In the genomic region with DNA sequence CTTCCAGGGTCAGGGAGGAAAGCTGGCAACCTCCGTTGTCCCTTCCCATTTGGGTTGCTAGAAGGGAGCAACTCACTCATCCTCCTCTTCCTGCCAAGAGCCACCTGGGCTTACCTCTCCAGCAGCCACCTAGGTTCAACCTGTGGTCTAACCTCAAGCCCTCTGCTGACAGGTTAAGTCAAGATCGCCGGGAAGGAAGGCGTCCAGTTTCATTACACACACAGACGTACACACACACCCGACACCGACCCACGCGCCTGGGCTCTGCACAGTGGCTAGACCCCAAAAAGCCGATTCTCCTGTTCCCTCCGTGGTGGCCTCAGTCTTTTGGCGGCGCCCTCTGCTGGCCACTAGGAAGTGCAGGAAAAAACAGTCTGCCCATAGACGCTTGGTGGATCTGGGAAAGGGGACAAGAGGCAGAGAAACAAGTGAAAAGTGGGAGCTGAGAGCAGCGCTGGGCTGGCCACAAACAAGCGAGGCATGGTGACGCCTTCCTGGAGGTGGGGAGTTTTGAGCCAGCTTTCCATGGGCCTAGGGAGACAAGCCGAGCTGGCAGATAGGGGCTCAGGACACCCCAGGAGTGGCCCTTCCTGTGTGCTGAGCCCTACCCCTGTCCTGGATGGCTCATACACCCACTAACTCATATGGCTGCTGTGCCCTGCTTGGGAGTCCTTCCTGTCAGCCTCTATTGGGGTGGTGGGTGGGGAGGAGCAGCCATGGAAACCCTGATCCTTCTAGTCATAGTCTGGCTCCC, we compare ENCODE assay signal across 8 cellular contexts.
DNase-seq lines count a peak whose midpoint lies in the region; ATAC-seq and TF ChIP-seq lines count a peak whose summit lies in the region.

No MANE protein-coding gene starts in this region.

- H3K9me3 ChIP-seq in HUES48 (ENCODE audit: control insufficient read depth, insufficient read depth, low read length) (no peaks in the 10 kb centered on the region), subcutaneous abdominal adipose tissue (ENCODE audit: control insufficient read depth in 5 of 5, low read length in 5 of 5) (no peaks in the 10 kb centered on the region)

- H3K4me3 ChIP-seq in HUES48 (ENCODE audit: low read depth, low read length) (peak overlapping the region; percentile 58; the same call in 1 of the 2 replicates), subcutaneous abdominal adipose tissue (ENCODE audit: low read depth in 1 of 5, low read length in 5 of 5) (peak overlapping the region in 4 of 5 donors; percentile 4 to 37 (median 19))

- H3K36me3 Mint-ChIP-seq in nephron (ENCODE audit: low read depth): no peaks in the 10 kb centered on the region

- H3K9ac ChIP-seq in HUES48 (ENCODE audit: low read depth, low read length) (no peak overlapping the region), subcutaneous abdominal adipose tissue (ENCODE audit: low read length in 5 of 5) (peak overlapping the region in 1 of 5 donors; percentile 27)

- DNase-seq in activated CD8-positive, alpha-beta memory T cell treated with anti-CD3 and anti-CD28 coated beads for 1 hour (ENCODE audit: extremely low read depth in 1 of 2, low read depth in 1 of 2): peak; percentile 11 to 50
- DNase-seq in epithelial cell of prostate (ENCODE audit: low read depth, low spot score) (no peak), NCI-H446 treated with DMSO at 0.1 percent for 48 hours (lab: John Stamatoyannopoulos, UW) (no peak)

- no peaks in the 10 kb centered on the region for H3K9me3 Mint-ChIP-seq in nephron

- ATAC-seq in GM18517 (IDR thresholded peaks at IDR 0.05; ENCODE audit: unreplicated experiment): peak; percentile 46
- ATAC-seq in HG02610 (IDR thresholded peaks at IDR 0.05; ENCODE audit: unreplicated experiment): no peak

- H3K36me3 ChIP-seq in HUES48 (ENCODE audit: control insufficient read depth, insufficient read depth, low read length) (no peaks in the 10 kb centered on the region), subcutaneous abdominal adipose tissue (ENCODE audit: control insufficient read depth in 5 of 5, insufficient read depth in 5 of 5, low read length in 5 of 5) (no peaks in the 10 kb centered on the region)

- H3K27ac ChIP-seq in HUES48 (ENCODE audit: low read depth, low read length): no peak overlapping the region
- peak overlapping the region; percentile 91 for H3K27ac ChIP-seq in epithelial cell of prostate
- no peak overlapping the region for H3K27ac ChIP-seq in subcutaneous abdominal adipose tissue (ENCODE audit: low read depth, low read length)

- H3K4me1 ChIP-seq in HUES48 (ENCODE audit: control insufficient read depth, insufficient read depth, low read length): peaks cover 28% of the 10 kb centered on the region
- peaks cover 2 to 31% (median 27%) of the 10 kb centered on the region in 5 donors for H3K4me1 ChIP-seq in subcutaneous abdominal adipose tissue (ENCODE audit: control insufficient read depth in 5 of 5, insufficient read depth in 5 of 5, low read length in 5 of 5)

- no peaks in the 10 kb centered on the region for H3K27me3 Mint-ChIP-seq in nephron (ENCODE audit: low read depth)

- TF ChIP-seq CTCF in nephron (IDR thresholded peaks at IDR 0.05; ENCODE audit: unreplicated experiment in 3 of 3): peak; percentile 81 to 85 (median 83)

- peaks cover 42% of the 10 kb centered on the region for H3K4me1 Mint-ChIP-seq in nephron

- H3K27ac Mint-ChIP-seq in nephron: peak overlapping the region; percentile 79 to 90 (median 82)

- H3K4me3 Mint-ChIP-seq in nephron: peak overlapping the region; percentile 69 to 81 (median 80)

- H3K27me3 ChIP-seq in HUES48 (ENCODE audit: control insufficient read depth, insufficient read depth, low read length): no peaks in the 10 kb centered on the region
- H3K27me3 ChIP-seq in subcutaneous abdominal adipose tissue (ENCODE audit: control insufficient read depth in 5 of 5, insufficient read depth in 4 of 5, low read length in 5 of 5): peaks cover 0 to 3% (median 0%) of the 10 kb centered on the region in 5 donors

Comparison
In these comparisons a context has a peak if more than half of its experiments do, and no peak if none do; other contexts are left out.
1. DNase-seq: peak in activated CD8-positive, alpha-beta memory T cell treated with anti-CD3 and anti-CD28 coated beads for 1 hour (2 of 2); none in epithelial cell of prostate (single experiment) and NCI-H446 treated with DMSO at 0.1 percent for 48 hours (single experiment).